In the genomic region with DNA sequence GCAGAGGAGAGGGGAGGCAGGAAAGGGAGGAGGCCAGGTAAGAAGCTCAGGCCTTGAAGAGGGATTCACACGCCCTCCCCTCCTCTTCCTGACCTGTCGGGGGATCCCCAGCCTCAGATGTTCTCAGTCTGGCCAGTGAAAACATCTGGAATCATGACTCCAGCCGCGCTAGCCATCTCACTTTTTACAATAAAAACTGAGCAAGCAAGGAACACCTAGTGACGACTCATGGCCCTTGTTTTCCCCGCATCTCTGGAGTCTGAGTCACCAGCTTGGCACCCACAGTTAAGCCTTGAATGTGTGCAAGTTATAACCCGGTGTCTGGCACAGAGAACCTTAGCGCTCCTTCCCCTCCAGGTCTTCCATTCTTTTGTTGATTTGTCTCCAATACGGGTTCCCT, we compare ENCODE assay signal across 1 cellular context.
TF ChIP-seq lines count a peak whose summit lies in the region.

No MANE protein-coding gene starts in this region.

TF ChIP-seq in HCT116, 20 proteins besides CTCF, POLR2A, EP300 and RAD21 (continued from another document):
- TF ChIP-seq, protein P1, sequence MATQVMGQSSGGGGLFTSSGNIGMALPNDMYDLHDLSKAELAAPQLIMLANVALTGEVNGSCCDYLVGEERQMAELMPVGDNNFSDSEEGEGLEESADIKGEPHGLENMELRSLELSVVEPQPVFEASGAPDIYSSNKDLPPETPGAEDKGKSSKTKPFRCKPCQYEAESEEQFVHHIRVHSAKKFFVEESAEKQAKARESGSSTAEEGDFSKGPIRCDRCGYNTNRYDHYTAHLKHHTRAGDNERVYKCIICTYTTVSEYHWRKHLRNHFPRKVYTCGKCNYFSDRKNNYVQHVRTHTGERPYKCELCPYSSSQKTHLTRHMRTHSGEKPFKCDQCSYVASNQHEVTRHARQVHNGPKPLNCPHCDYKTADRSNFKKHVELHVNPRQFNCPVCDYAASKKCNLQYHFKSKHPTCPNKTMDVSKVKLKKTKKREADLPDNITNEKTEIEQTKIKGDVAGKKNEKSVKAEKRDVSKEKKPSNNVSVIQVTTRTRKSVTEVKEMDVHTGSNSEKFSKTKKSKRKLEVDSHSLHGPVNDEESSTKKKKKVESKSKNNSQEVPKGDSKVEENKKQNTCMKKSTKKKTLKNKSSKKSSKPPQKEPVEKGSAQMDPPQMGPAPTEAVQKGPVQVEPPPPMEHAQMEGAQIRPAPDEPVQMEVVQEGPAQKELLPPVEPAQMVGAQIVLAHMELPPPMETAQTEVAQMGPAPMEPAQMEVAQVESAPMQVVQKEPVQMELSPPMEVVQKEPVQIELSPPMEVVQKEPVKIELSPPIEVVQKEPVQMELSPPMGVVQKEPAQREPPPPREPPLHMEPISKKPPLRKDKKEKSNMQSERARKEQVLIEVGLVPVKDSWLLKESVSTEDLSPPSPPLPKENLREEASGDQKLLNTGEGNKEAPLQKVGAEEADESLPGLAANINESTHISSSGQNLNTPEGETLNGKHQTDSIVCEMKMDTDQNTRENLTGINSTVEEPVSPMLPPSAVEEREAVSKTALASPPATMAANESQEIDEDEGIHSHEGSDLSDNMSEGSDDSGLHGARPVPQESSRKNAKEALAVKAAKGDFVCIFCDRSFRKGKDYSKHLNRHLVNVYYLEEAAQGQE (IDR thresholded peaks at IDR 0.05; ENCODE audit: low read depth) = no peak
- TF ChIP-seq, protein P2, sequence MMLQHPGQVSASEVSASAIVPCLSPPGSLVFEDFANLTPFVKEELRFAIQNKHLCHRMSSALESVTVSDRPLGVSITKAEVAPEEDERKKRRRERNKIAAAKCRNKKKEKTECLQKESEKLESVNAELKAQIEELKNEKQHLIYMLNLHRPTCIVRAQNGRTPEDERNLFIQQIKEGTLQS (IDR thresholded peaks at IDR 0.05) = no peak
- no peak for TF ChIP-seq ELF1 (IDR thresholded peaks at IDR 0.05; ENCODE audit: borderline replicate concordance, low read depth)
- TF ChIP-seq EZH2phosphoT487 (IDR thresholded peaks at IDR 0.05; ENCODE audit: borderline replicate concordance) = no peak
- no peak for TF ChIP-seq ZFX (IDR thresholded peaks at IDR 0.05)
- peak; percentile 52; the same call in 1 of the 2 replicates for TF ChIP-seq CBX3 (IDR thresholded peaks at IDR 0.05; ENCODE audit: low read depth)
- no peak for TF ChIP-seq CEBPB (IDR thresholded peaks at IDR 0.05; ENCODE audit: low read depth)
- TF ChIP-seq, protein P3, sequence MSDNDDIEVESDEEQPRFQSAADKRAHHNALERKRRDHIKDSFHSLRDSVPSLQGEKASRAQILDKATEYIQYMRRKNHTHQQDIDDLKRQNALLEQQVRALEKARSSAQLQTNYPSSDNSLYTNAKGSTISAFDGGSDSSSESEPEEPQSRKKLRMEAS (IDR thresholded peaks at IDR 0.05) = no peak; the same call in none of the 2 replicates
- peak; percentile 52 for TF ChIP-seq SP1 (IDR thresholded peaks at IDR 0.05; ENCODE audit: low read depth)
- no peak for TF ChIP-seq EGR1 (IDR thresholded peaks at IDR 0.05; ENCODE audit: low read depth)
- TF ChIP-seq TCF7L2 (IDR thresholded peaks at IDR 0.05; ENCODE audit: borderline replicate concordance, extremely low read depth, insufficient read depth, insufficient read length) = peak; percentile 14
- TF ChIP-seq POLR2AphosphoS5 (IDR thresholded peaks at IDR 0.05; ENCODE audit: low read depth, low read length) = peak; percentile 48; the same call in 1 of the 2 replicates
- TF ChIP-seq FOSL1 (IDR thresholded peaks at IDR 0.05; ENCODE audit: low read depth) = peak; percentile 87
- TF ChIP-seq YY1 (IDR thresholded peaks at IDR 0.05; ENCODE audit: extremely low read depth, insufficient replicate concordance, low read depth, low read length) = no peak
- TF ChIP-seq SRF (IDR thresholded peaks at IDR 0.05; ENCODE audit: low read depth) = no peak
- TF ChIP-seq, protein P4, sequence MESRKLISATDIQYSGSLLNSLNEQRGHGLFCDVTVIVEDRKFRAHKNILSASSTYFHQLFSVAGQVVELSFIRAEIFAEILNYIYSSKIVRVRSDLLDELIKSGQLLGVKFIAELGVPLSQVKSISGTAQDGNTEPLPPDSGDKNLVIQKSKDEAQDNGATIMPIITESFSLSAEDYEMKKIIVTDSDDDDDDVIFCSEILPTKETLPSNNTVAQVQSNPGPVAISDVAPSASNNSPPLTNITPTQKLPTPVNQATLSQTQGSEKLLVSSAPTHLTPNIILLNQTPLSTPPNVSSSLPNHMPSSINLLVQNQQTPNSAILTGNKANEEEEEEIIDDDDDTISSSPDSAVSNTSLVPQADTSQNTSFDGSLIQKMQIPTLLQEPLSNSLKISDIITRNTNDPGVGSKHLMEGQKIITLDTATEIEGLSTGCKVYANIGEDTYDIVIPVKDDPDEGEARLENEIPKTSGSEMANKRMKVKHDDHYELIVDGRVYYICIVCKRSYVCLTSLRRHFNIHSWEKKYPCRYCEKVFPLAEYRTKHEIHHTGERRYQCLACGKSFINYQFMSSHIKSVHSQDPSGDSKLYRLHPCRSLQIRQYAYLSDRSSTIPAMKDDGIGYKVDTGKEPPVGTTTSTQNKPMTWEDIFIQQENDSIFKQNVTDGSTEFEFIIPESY (IDR thresholded peaks at IDR 0.05; ENCODE audit: extremely low read depth, insufficient replicate concordance, low read length) = no peak
- no peak for TF ChIP-seq SIN3A (IDR thresholded peaks at IDR 0.05; ENCODE audit: low read depth)
- TF ChIP-seq EZH2 (IDR thresholded peaks at IDR 0.05) = no peak
